In genomic region chr1:247895976-247896375, GRCh38 we compare ENCODE assay signal across 8 cellular contexts. TPM values are rescaled to one million over a fixed set of nuclear protein-coding genes. Genes with fewer than 3 reads are reported as not detected.
"Had no signal": no experiment of that assay in that cellular context is flagged by ENCODE, and none has a peak within 500 bp of the region (broad histone marks: within the 10 kb centered on the region; RNA-seq: fewer than 3 reads in every experiment).

No MANE protein-coding gene starts in this region.

- H3K36me3 Mint-ChIP-seq: IgD-negative memory B cell had no signal

- H3K4me1 ChIP-seq: HAP-1 had no signal

- H3K36me3 ChIP-seq: HAP-1 had no signal

- ATAC-seq: GM23338, HepG2 had no signal

- H3K4me1 Mint-ChIP-seq: GM23338, IgD-negative memory B cell had no signal

- H3K4me3 Mint-ChIP-seq: GM23338, IgD-negative memory B cell had no signal

- H3K27ac ChIP-seq: HL-60 had no signal

- H3K27me3 Mint-ChIP-seq: IgD-negative memory B cell had no signal

- H3K27ac Mint-ChIP-seq: GM23338, IgD-negative memory B cell had no signal

- H3K9me3 ChIP-seq: HAP-1 had no signal

- H3K4me3 ChIP-seq: GM23338, HAP-1 had no signal

- DNase-seq: KBM-7 had no signal

RNA-seq across cellular contexts. Expression of gene OR2W3, which starts 0.6 kb away (rescaled TPM):
- total RNA-seq: HepG2 had no signal
- polyA plus RNA-seq: GM23338, HepG2 had no signal

RNA-seq across cellular contexts. Expression of gene OR2T8, which starts 24.1 kb away (rescaled TPM):
- total RNA-seq: GM23338, H1, HepG2, HT1080 had no signal
- polyA plus RNA-seq: GM23338, H1, HepG2, IgD-negative memory B cell had no signal

RNA-seq across cellular contexts. Expression of gene OR2AJ1, which starts 28.7 kb away (rescaled TPM):
- total RNA-seq: GM23338, H1, HepG2, HT1080 had no signal
- polyA plus RNA-seq: GM23338, H1, HepG2, IgD-negative memory B cell had no signal

RNA-seq across cellular contexts. Expression of gene TRIM58, which starts 39.0 kb away (rescaled TPM):
- total RNA-seq: HepG2 had no signal
- polyA plus RNA-seq: H1, HepG2 had no signal

RNA-seq across cellular contexts. Expression of gene OR2L8, which starts 52.7 kb away (rescaled TPM):
- total RNA-seq: GM23338, H1, HepG2, HT1080 had no signal
- polyA plus RNA-seq: GM23338, H1, HepG2, IgD-negative memory B cell had no signal
